In genomic region chr2:240134956-240135520, GRCh38 we compare ENCODE assay signal across 10 cellular contexts. TPM values are rescaled to one million over a fixed set of nuclear protein-coding genes. Genes with fewer than 3 reads are reported as not detected.
DNase-seq lines count a peak whose midpoint lies in the region; ATAC-seq and TF ChIP-seq lines count a peak whose summit lies in the region.
"Had no signal": no experiment of that assay in that cellular context is flagged by ENCODE, and none has a peak within 500 bp of the region (broad histone marks: within the 10 kb centered on the region; RNA-seq: fewer than 3 reads in every experiment).

No MANE protein-coding gene starts in this region.

- peaks cover 39% of the 10 kb centered on the region for H3K36me3 Mint-ChIP-seq in WTC11

- ATAC-seq in WTC11, result no peak
- no peak for ATAC-seq in sciatic nerve
- no peak for ATAC-seq in GM19397 (IDR thresholded peaks at IDR 0.05; ENCODE audit: unreplicated experiment)
- no peak for ATAC-seq in GM21526 (IDR thresholded peaks at IDR 0.05; ENCODE audit: low FRiP score, unreplicated experiment)

- peak overlapping the region; percentile 85 for H3K4me3 Mint-ChIP-seq in WTC11

- H3K27me3 Mint-ChIP-seq in WTC11 (ENCODE audit: low read depth), result peaks cover 9% of the 10 kb centered on the region

- intact Hi-C loops in cardiac septum (cut with DNase I), result no loop called here
- intact Hi-C loops in sciatic nerve (cut with DNase I), result no loop called here

- DNase-seq in GM12865 (ENCODE audit: low read depth) (no peak), WTC11 (ENCODE audit: low spot score) (no peak), cardiac septum (ENCODE audit: low spot score) (peak; percentile 51), sciatic nerve (ENCODE audit: low spot score) (peak; percentile 35), germinal center (ENCODE audit: low spot score) (no peak)
- DNase-seq in stimulated activated CD4-positive, alpha-beta T cell treated with anti-CD3 and anti-CD28 coated beads, Interleukin-1b, Interleukin-23, amount 100 ng/mL, for 48 hours, result no peak
- DNase-seq: activated CD4-positive, alpha-beta T cell treated with anti-CD3 and anti-CD28 coated beads for 48 hours had no signal

- peak overlapping the region; percentile 90 for H3K27ac Mint-ChIP-seq in WTC11

- CTCF ChIA-PET in WTC11 (lab: Charles Lee), result interaction anchor here (0.5 kb wide), 1 partner anchor 99 kb away, joined by 3 read pairs; no protein-coding TSS in a partner anchor

- no peaks in the 10 kb centered on the region for H3K9me3 Mint-ChIP-seq in WTC11

- peak overlapping the region; percentile 84 for H3K4me3 ChIP-seq in GM12865 (ENCODE audit: low read depth, low read length)

- POLR2A ChIA-PET in WTC11 (lab: Charles Lee), result no interaction called here

- TF ChIP-seq CTCF in GM12865 (IDR thresholded peaks at IDR 0.05; ENCODE audit: insufficient read depth, low read depth, low read length, missing control alignments) (no peak), WTC11 (IDR thresholded peaks at IDR 0.05) (no peak)

- peaks cover 34% of the 10 kb centered on the region for H3K4me1 Mint-ChIP-seq in WTC11

TF ChIP-seq in WTC11, 78 proteins besides CTCF, POLR2A, EP300 and RAD21:
- TF ChIP-seq RELA (CRISPR knock-in tag; IDR thresholded peaks at IDR 0.05; ENCODE audit: borderline replicate concordance) (no peak), SMAD3 (CRISPR knock-in tag; IDR thresholded peaks at IDR 0.05; ENCODE audit: borderline replicate concordance) (no peak), NFE2L1 (CRISPR knock-in tag; IDR thresholded peaks at IDR 0.05) (no peak), ZNF423 (CRISPR knock-in tag; IDR thresholded peaks at IDR 0.05) (no peak), E2F5 (CRISPR knock-in tag; IDR thresholded peaks at IDR 0.05) (no peak), CDX4 (CRISPR knock-in tag; IDR thresholded peaks at IDR 0.05; ENCODE audit: borderline replicate concordance) (no peak), PRRX2 (CRISPR knock-in tag; IDR thresholded peaks at IDR 0.05) (no peak), PRDM15 (CRISPR knock-in tag; IDR thresholded peaks at IDR 0.05) (no peak), HMGXB4 (CRISPR knock-in tag; IDR thresholded peaks at IDR 0.05) (no peak)

RNA-seq across cellular contexts. Expression of gene COPS9, which starts 1.1 kb away (rescaled TPM):
- total RNA-seq in WTC11 (2021) (140 to 142 TPM (median 141 TPM) in 3 replicates), cardiac septum (149 TPM), sciatic nerve (124 TPM)

RNA-seq across cellular contexts. Expression of gene OTOS, which starts 5.4 kb away (rescaled TPM):
- total RNA-seq in WTC11 (2021), result not detected in 3 replicates
- total RNA-seq in cardiac septum, result not detected
- total RNA-seq in sciatic nerve, result not detected
- total RNA-seq: pulmonary artery endothelial cell had no signal

Comparison
In these comparisons a context has a peak if more than half of its experiments do, and no peak if none do; other contexts are left out.
1. DNase-seq: peak in cardiac septum (single experiment) and sciatic nerve (single experiment); none in GM12865 (single experiment), WTC11 (single experiment), germinal center (single experiment) and stimulated activated CD4-positive, alpha-beta T cell treated with anti-CD3 and anti-CD28 coated beads, Interleukin-1b, Interleukin-23, amount 100 ng/mL, for 48 hours (single experiment).